Comparison of ENCODE assay signal across 36 cellular contexts in the genomic region with DNA sequence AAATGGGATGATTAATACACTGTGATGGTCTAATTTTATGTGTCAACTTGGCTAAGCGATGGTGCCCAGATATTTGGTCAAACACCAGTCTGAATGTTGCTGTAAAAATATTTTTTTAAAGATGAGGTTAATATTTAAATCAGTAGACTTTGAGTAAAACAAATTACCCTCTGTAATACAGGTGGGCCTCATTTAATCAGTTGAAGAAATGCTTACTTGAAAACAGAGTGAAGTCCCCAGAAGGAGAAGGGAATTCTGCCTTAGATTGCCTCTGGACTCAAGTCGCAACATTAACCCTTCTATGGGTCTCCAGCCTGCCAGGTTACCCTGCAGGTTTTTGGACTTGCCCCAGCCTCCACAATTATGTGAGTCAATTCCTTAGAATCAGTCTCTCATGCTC.
"Had no signal": no experiment of that assay in that cellular context is flagged by ENCODE, and none has a peak within 500 bp of the region (broad histone marks: within the 10 kb centered on the region; RNA-seq: fewer than 3 reads in every experiment).

No MANE protein-coding gene starts in this region.

- DNase-seq: Karpas-422, Kasumi-1, MG63, MM.1S, MV-4-11, NCI-H1048, NCI-H1092, NCI-H1105, NCI-H1105 treated with DMSO at 0.1 percent for 48 hours, NCI-H1417, NCI-H1417 treated with DMSO at 0.1 percent for 48 hours, NCI-H1436, NCI-H1436 treated with DMSO at 0.1 percent for 48 hours, NCI-H146, NCI-H1694, NCI-H1694 treated with DMSO at 0.1 percent for 48 hours, NCI-H187, NCI-H187 treated with DMSO at 0.1 percent for 48 hours, NCI-H1930, NCI-H2029, NCI-H2029 treated with DMSO at 0.1 percent for 48 hours, NCI-H2081, NCI-H2081 treated with DMSO at 0.1 percent for 48 hours, NCI-H2107, NCI-H2171, NCI-H2171 treated with DMSO at 0.1 percent for 48 hours, NCI-H2227 treated with DMSO at 0.1 percent for 48 hours, NCI-H226, NCI-H345, NCI-H446, NCI-H446 treated with DMSO at 0.1 percent for 48 hours, NCI-H510A, NCI-H510A treated with DMSO at 0.1 percent for 48 hours, NCI-H524, NCI-H524 treated with DMSO at 0.1 percent for 48 hours, NCI-H526 had no signal

- H3K9me3 ChIP-seq: MG63 had no signal

- H3K27me3 ChIP-seq: MG63 had no signal

- H3K36me3 ChIP-seq: MG63 had no signal

- H3K4me3 ChIP-seq: MG63 had no signal
